Comparison of ENCODE assay signal across 8 cellular contexts in the genomic region with DNA sequence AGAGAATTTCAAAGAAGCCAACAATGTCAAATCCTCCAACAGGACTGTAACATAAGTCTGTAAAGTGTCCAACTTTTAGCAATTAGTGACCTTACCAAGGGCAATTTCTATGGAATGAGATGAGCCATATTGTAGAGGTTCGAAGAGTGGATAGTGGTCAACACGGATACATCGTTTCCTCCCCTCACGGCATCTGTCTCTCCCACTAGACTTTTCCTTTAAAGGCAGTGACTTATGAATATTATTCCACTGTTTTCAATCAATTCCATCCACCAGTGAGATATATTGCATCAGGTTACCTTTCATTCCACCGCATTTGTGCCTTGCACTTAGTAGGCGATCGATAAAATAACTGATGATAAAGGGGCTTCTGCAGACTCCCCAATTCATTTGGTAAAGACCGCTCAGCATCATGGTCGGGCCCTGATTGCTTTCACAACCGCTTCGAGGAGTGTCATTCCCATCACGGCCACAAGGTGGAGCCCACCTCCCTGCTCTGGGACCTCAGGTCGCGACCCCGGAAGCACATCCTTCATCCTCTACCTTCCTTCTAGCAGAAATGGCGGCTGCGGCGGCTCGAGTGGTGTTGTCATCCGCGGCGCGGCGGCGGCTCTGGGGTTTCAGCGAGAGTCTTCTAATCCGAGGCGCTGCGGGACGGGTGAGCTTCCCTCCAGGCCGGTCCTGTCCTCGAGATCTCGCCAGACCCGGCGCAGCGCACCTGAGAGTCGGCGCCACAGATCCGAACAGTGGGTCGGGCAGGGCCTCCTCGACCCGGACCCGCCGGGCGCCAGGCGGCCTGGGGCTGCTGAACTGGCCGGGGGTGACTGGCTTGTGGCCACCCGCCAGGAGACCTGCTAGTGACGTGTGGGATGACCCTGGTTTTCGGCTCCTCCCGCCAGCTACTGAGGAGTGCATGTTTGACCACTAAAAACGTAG. TPM values are rescaled to one million over a fixed set of nuclear protein-coding genes. Genes with fewer than 3 reads are reported as not detected.
A peak's percentile ranks its signal among the peaks of the same experiment; 100 is the strongest.
DNase-seq lines count a peak whose midpoint lies in the region; TF ChIP-seq lines count a peak whose summit lies in the region.

A gene with protein sequence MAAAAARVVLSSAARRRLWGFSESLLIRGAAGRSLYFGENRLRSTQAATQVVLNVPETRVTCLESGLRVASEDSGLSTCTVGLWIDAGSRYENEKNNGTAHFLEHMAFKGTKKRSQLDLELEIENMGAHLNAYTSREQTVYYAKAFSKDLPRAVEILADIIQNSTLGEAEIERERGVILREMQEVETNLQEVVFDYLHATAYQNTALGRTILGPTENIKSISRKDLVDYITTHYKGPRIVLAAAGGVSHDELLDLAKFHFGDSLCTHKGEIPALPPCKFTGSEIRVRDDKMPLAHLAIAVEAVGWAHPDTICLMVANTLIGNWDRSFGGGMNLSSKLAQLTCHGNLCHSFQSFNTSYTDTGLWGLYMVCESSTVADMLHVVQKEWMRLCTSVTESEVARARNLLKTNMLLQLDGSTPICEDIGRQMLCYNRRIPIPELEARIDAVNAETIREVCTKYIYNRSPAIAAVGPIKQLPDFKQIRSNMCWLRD (plus strand): TSS at position 535 of the 936 bp plus-strand sequence. CDS start 25 bp downstream, at position 560.

- DNase-seq in GF-D8 (lab: John Stamatoyannopoulos, UW) (peak; percentile 75), HCEC 1CT (peak; percentile 86), MM.1S (peak; percentile 91), SIG-M5 (lab: John Stamatoyannopoulos, UW) (peak; percentile 27), activated gamma-delta T cell treated with Interleukin-2 at 50 U/mL for 16 hours (peak; percentile 98), fibroblast of villous mesenchyme (ENCODE audit: low read depth) (peak; percentile 91), neural crest cell (ENCODE audit: low read depth, low spot score) (peak; percentile 97)

- peaks cover 3% of the 10 kb centered on the region for H3K27me3 Mint-ChIP-seq in neural crest cell (ENCODE audit: low read depth)

- H3K9me2 ChIP-seq in MM.1S (replicated peaks; ENCODE audit: insufficient read depth, low read length), result no peaks in the 10 kb centered on the region

- peaks cover 17% of the 10 kb centered on the region for H3K4me1 ChIP-seq in MM.1S (ENCODE audit: low read length)
- H3K4me1 ChIP-seq in stomach smooth muscle (ENCODE audit: control insufficient read depth, insufficient read depth, low read length), result peaks cover 16% of the 10 kb centered on the region

- peak within 1 kb of the TSS; percentile 83 for H3K9ac ChIP-seq in MM.1S (ENCODE audit: low read length)
- H3K9ac ChIP-seq in stomach smooth muscle (ENCODE audit: low read length in 2 of 2), result peak within 1 kb of the TSS; percentile 78 to 87

- H3K27me3 ChIP-seq in MM.1S (replicated peaks; ENCODE audit: insufficient read depth, low read length), result no peaks in the 10 kb centered on the region
- H3K27me3 ChIP-seq in stomach smooth muscle (ENCODE audit: control insufficient read depth in 1 of 2, insufficient read depth in 2 of 2, low read length in 2 of 2), result no peaks in the 10 kb centered on the region

- peak within 1 kb of the TSS; percentile 90 for H3K27ac Mint-ChIP-seq in neural crest cell (ENCODE audit: unreplicated experiment)

- H3K79me2 ChIP-seq in MM.1S (ENCODE audit: low read length), result peaks cover 42% of the 10 kb centered on the region

- H3K36me3 ChIP-seq in MM.1S (replicated peaks; ENCODE audit: insufficient read depth, low read length) (peaks cover 12% of the 10 kb centered on the region; the same call in 1 of the 2 replicates), stomach smooth muscle (ENCODE audit: control insufficient read depth in 2 of 2, insufficient read depth in 2 of 2, low read length in 2 of 2) (peaks cover 9 to 17% of the 10 kb centered on the region in 2 donors)

- no peaks in the 10 kb centered on the region for H4K20me1 ChIP-seq in MM.1S (ENCODE audit: insufficient read depth, low read length)

- H3K4me3 Mint-ChIP-seq in neural crest cell, result peak within 1 kb of the TSS; percentile 86

- H3K27ac ChIP-seq in MM.1S (ENCODE audit: low read length), result peak within 1 kb of the TSS; percentile 82
- peak within 1 kb of the TSS; percentile 80 for H3K27ac ChIP-seq in stomach smooth muscle (ENCODE audit: low read length)

- peak; percentile 95 for TF ChIP-seq CTCF in MM.1S (IDR thresholded peaks at IDR 0.05; ENCODE audit: low read length)
- TF ChIP-seq CTCF in fibroblast of villous mesenchyme (IDR thresholded peaks at IDR 0.05; ENCODE audit: insufficient read depth, low read depth, low read length), result peak; percentile 92
- peak; percentile 94 for TF ChIP-seq CTCF in neural crest cell (conservative IDR thresholded peaks at IDR 0.05)

- H3K4me1 Mint-ChIP-seq in neural crest cell, result peaks cover 26% of the 10 kb centered on the region

- H3K9me3 Mint-ChIP-seq in neural crest cell, result no peaks in the 10 kb centered on the region

- H3K9me3 ChIP-seq in MM.1S (replicated peaks; ENCODE audit: insufficient read depth, low read length) (no peaks in the 10 kb centered on the region), stomach smooth muscle (ENCODE audit: control insufficient read depth in 2 of 2, low read length in 2 of 2) (no peaks in the 10 kb centered on the region)

- peaks cover 4% of the 10 kb centered on the region for H3K36me3 Mint-ChIP-seq in neural crest cell (ENCODE audit: low read depth)

- H2AFZ ChIP-seq in MM.1S (ENCODE audit: low read length), result peak within 1 kb of the TSS; percentile 62

- peak within 1 kb of the TSS; percentile 93 for H3K4me2 ChIP-seq in MM.1S (ENCODE audit: low read depth, low read length)

- peaks cover 10% of the 10 kb centered on the region for H3F3A ChIP-seq in MM.1S (ENCODE audit: insufficient read depth, low read length)

- H3K4me3 ChIP-seq in MM.1S (ENCODE audit: low read length), result peak within 1 kb of the TSS; percentile 87
- peak within 1 kb of the TSS; percentile 82 for H3K4me3 ChIP-seq in fibroblast of villous mesenchyme (ENCODE audit: low read depth, low read length)
- H3K4me3 ChIP-seq in stomach smooth muscle (ENCODE audit: low read length in 2 of 2), result peak within 1 kb of the TSS; percentile 87 to 88

RNA-seq across cellular contexts. Expression of the gene that starts here (rescaled TPM):
- total RNA-seq in fibroblast of villous mesenchyme (45.4 and 53.5 TPM in 2 replicates), neural crest cell (64.4 and 69.5 TPM in 2 replicates)

Comparison
In these comparisons a context has a peak if more than half of its experiments do, and no peak if none do; other contexts are left out.
1. Peak in every context shown above with its lines: DNase-seq, H3K4me3 ChIP-seq and H3K27ac ChIP-seq.
2. DNase-seq: peak in every context shown above with its lines; median percentile 98 in activated gamma-delta T cell treated with Interleukin-2 at 50 U/mL for 16 hours; 97 in neural crest cell; 91 in MM.1S; 91 in fibroblast of villous mesenchyme; 86 in HCEC 1CT; 75 in GF-D8; 27 in SIG-M5.